18 cellular contexts compared by ENCODE assay signal in genomic region chr1:167503626-167504458, GRCh38. TPM values are rescaled to one million over a fixed set of nuclear protein-coding genes. Genes with fewer than 3 reads are reported as not detected.
DNase-seq lines count a peak whose midpoint lies in the region; ATAC-seq and TF ChIP-seq lines count a peak whose summit lies in the region.
"Had no signal": no experiment of that assay in that cellular context is flagged by ENCODE, and none has a peak within 500 bp of the region (broad histone marks: within the 10 kb centered on the region; RNA-seq: fewer than 3 reads in every experiment).

No MANE protein-coding gene starts in this region.

- H3K4me1 Mint-ChIP-seq in CD4-positive, CD25-positive, alpha-beta regulatory T cell: peaks cover 43 to 100% (median 81%) of the 10 kb centered on the region in 4 donors
- peaks cover 94% of the 10 kb centered on the region for H3K4me1 Mint-ChIP-seq in CD8-positive, alpha-beta T cell (ENCODE audit: low read depth)
- peaks cover 90% of the 10 kb centered on the region for H3K4me1 Mint-ChIP-seq in activated CD4-positive, alpha-beta memory T cell treated with anti-CD3 and anti-CD28 coated beads, Interleukin-2, amount 10 ng/mL, durations not matched to agents 7 days and 5 days
- H3K4me1 Mint-ChIP-seq in glutamatergic neuron (ENCODE audit: low read depth, unreplicated experiment): peaks cover 27% of the 10 kb centered on the region

- POLR2A ChIA-PET in CD8-positive, alpha-beta T cell (lab: Charles Lee): interaction anchor here (2.0 kb wide), 1 partner anchor 27 kb away, joined by 5 read pairs; no protein-coding TSS in a partner anchor
- POLR2A ChIA-PET in activated CD4-positive, alpha-beta memory T cell treated with anti-CD3 and anti-CD28 coated beads, Interleukin-2, amount 10 ng/mL, durations not matched to agents 7 days and 5 days (lab: Charles Lee): interaction anchor here (1.2 to 3.1 kb wide), 4 partner anchors 8 to 56 kb away, joined by 3 to 22 read pairs (median 11); partner anchors contain the start of gene CD247

- H3K27ac Mint-ChIP-seq in CD4-positive, CD25-positive, alpha-beta regulatory T cell: peak overlapping the region; percentile 86 to 95 (median 86)
- peak overlapping the region; percentile 86 for H3K27ac Mint-ChIP-seq in CD8-positive, alpha-beta T cell
- peak overlapping the region; percentile 86 for H3K27ac Mint-ChIP-seq in activated CD4-positive, alpha-beta memory T cell treated with anti-CD3 and anti-CD28 coated beads, Interleukin-2, amount 10 ng/mL, durations not matched to agents 7 days and 5 days
- H3K27ac Mint-ChIP-seq in glutamatergic neuron (ENCODE audit: unreplicated experiment): peak overlapping the region; percentile 55

- H3K27me3 Mint-ChIP-seq in CD4-positive, CD25-positive, alpha-beta regulatory T cell: no peaks in the 10 kb centered on the region
- no peaks in the 10 kb centered on the region for H3K27me3 Mint-ChIP-seq in CD8-positive, alpha-beta T cell (ENCODE audit: low read depth)
- H3K27me3 Mint-ChIP-seq in activated CD4-positive, alpha-beta memory T cell treated with anti-CD3 and anti-CD28 coated beads, Interleukin-2, amount 10 ng/mL, durations not matched to agents 7 days and 5 days: no peaks in the 10 kb centered on the region
- H3K27me3 Mint-ChIP-seq in glutamatergic neuron (ENCODE audit: unreplicated experiment): peaks cover 2% of the 10 kb centered on the region

- no peak for ATAC-seq in CD4-positive, CD25-positive, alpha-beta regulatory T cell (ENCODE audit: low read depth in 2 of 2)
- no peak for ATAC-seq in CD8-positive, alpha-beta T cell
- no peak for ATAC-seq in GM21447 (IDR thresholded peaks at IDR 0.05; ENCODE audit: unreplicated experiment)
- ATAC-seq: left colon had no signal

- TF ChIP-seq CTCF in CD8-positive, alpha-beta T cell (IDR thresholded peaks at IDR 0.05): no peak
- no peak for TF ChIP-seq CTCF in glutamatergic neuron (IDR thresholded peaks at IDR 0.05; ENCODE audit: partially characterized antibody, unreplicated experiment)

- H3K27me3 ChIP-seq in CD4-positive, CD25-positive, alpha-beta regulatory T cell (ENCODE audit: control insufficient read depth, insufficient read depth, low read length): no peaks in the 10 kb centered on the region
- no peaks in the 10 kb centered on the region for H3K27me3 ChIP-seq in CD8-positive, alpha-beta T cell (ENCODE audit: insufficient read depth, low read length)
- H3K27me3 ChIP-seq: ovary, tibial artery had no signal

- H3K9me3 Mint-ChIP-seq in CD4-positive, CD25-positive, alpha-beta regulatory T cell: no peaks in the 10 kb centered on the region
- no peaks in the 10 kb centered on the region for H3K9me3 Mint-ChIP-seq in CD8-positive, alpha-beta T cell
- no peaks in the 10 kb centered on the region for H3K9me3 Mint-ChIP-seq in activated CD4-positive, alpha-beta memory T cell treated with anti-CD3 and anti-CD28 coated beads, Interleukin-2, amount 10 ng/mL, durations not matched to agents 7 days and 5 days
- H3K9me3 Mint-ChIP-seq in glutamatergic neuron (ENCODE audit: unreplicated experiment): peaks cover 2% of the 10 kb centered on the region

- DNase-seq in CD4-positive, CD25-positive, alpha-beta regulatory T cell: no peak
- peak in 2 of 7 experiments; percentile 9 to 38 for DNase-seq in CD8-positive, alpha-beta T cell
- DNase-seq in activated CD4-positive, alpha-beta memory T cell treated with anti-CD3 and anti-CD28 coated beads, Interleukin-2, amount 10 ng/mL, durations not matched to agents 7 days and 5 days: peak; percentile 14
- DNase-seq in glutamatergic neuron (no peak), NCI-H774 (lab: John Stamatoyannopoulos, UW) (no peak), activated gamma-delta T cell treated with Interleukin-2 at 50 U/mL for 16 hours (no peak), SIG-M5 (lab: John Stamatoyannopoulos, UW) (no peak)
- DNase-seq: AML-193; aorta; GM23248; left colon; NCI-H146; NCI-H446; ovary; stimulated activated CD4-positive, alpha-beta T cell treated with anti-CD3 and anti-CD28 coated beads, Interleukin-4, amount 100 ng/mL, for 1 hour; tibial artery had no signal

- CTCF ChIA-PET in CD8-positive, alpha-beta T cell (lab: Charles Lee): interaction anchor here (2.3 kb wide), 1 partner anchor 30 kb away, joined by 6 read pairs; no protein-coding TSS in a partner anchor
- CTCF ChIA-PET in activated CD4-positive, alpha-beta memory T cell treated with anti-CD3 and anti-CD28 coated beads, Interleukin-2, amount 10 ng/mL, durations not matched to agents 7 days and 5 days (lab: Charles Lee): interaction anchor here (0.9 kb wide), 1 partner anchor 15 kb away, joined by 3 read pairs; no protein-coding TSS in a partner anchor

- peaks cover 57% of the 10 kb centered on the region for H3K36me3 ChIP-seq in CD4-positive, CD25-positive, alpha-beta regulatory T cell (ENCODE audit: control insufficient read depth, insufficient read depth, low read length)
- peaks cover 31% of the 10 kb centered on the region for H3K36me3 ChIP-seq in CD8-positive, alpha-beta T cell (ENCODE audit: insufficient read depth, low read length)
- H3K36me3 ChIP-seq: ovary, tibial artery had no signal

- peak overlapping the region; percentile 81 for H3K27ac ChIP-seq in CD4-positive, CD25-positive, alpha-beta regulatory T cell (ENCODE audit: insufficient read depth, low read length, poor library complexity, severe bottlenecking)
- H3K27ac ChIP-seq in CD8-positive, alpha-beta T cell (ENCODE audit: low read depth, low read length): no peak overlapping the region
- H3K27ac ChIP-seq: GM23248, ovary, tibial artery had no signal

- H3K4me3 ChIP-seq in CD4-positive, CD25-positive, alpha-beta regulatory T cell (ENCODE audit: low read depth, low read length): peak overlapping the region; percentile 59
- H3K4me3 ChIP-seq in CD8-positive, alpha-beta T cell (ENCODE audit: low read depth, low read length): no peak overlapping the region
- H3K4me3 ChIP-seq: GM23248, ovary, tibial artery had no signal

- peaks cover 49% of the 10 kb centered on the region for H3K36me3 Mint-ChIP-seq in CD4-positive, CD25-positive, alpha-beta regulatory T cell
- H3K36me3 Mint-ChIP-seq in CD8-positive, alpha-beta T cell: peaks cover 87% of the 10 kb centered on the region
- peaks cover 80% of the 10 kb centered on the region for H3K36me3 Mint-ChIP-seq in activated CD4-positive, alpha-beta memory T cell treated with anti-CD3 and anti-CD28 coated beads, Interleukin-2, amount 10 ng/mL, durations not matched to agents 7 days and 5 days (ENCODE audit: low read depth)
- H3K36me3 Mint-ChIP-seq in glutamatergic neuron (ENCODE audit: unreplicated experiment): no peaks in the 10 kb centered on the region

- H3K4me1 ChIP-seq in CD4-positive, CD25-positive, alpha-beta regulatory T cell (ENCODE audit: control insufficient read depth, insufficient read depth, low read length, poor library complexity, severe bottlenecking): peaks cover 96% of the 10 kb centered on the region
- H3K4me1 ChIP-seq in CD8-positive, alpha-beta T cell (ENCODE audit: insufficient read depth, low read length): peaks cover 86% of the 10 kb centered on the region
- H3K4me1 ChIP-seq: tibial artery had no signal

- H3K4me3 Mint-ChIP-seq in CD4-positive, CD25-positive, alpha-beta regulatory T cell: peak overlapping the region; percentile 70 to 87 (median 84)
- H3K4me3 Mint-ChIP-seq in CD8-positive, alpha-beta T cell: peak overlapping the region; percentile 13
- no peak overlapping the region for H3K4me3 Mint-ChIP-seq in activated CD4-positive, alpha-beta memory T cell treated with anti-CD3 and anti-CD28 coated beads, Interleukin-2, amount 10 ng/mL, durations not matched to agents 7 days and 5 days
- H3K4me3 Mint-ChIP-seq in glutamatergic neuron (ENCODE audit: unreplicated experiment): no peak overlapping the region

- no peaks in the 10 kb centered on the region for H3K9me3 ChIP-seq in CD4-positive, CD25-positive, alpha-beta regulatory T cell (ENCODE audit: control insufficient read depth in 2 of 2, low read length in 2 of 2)
- H3K9me3 ChIP-seq in CD8-positive, alpha-beta T cell (ENCODE audit: low read length): no peaks in the 10 kb centered on the region
- H3K9me3 ChIP-seq: ovary, tibial artery had no signal

- intact Hi-C loops in CD8-positive, alpha-beta T cell (cut with DNase I, micrococcal nuclease): no loop called here

RNA-seq across cellular contexts. Expression of gene CD247, which starts 14.5 kb away (rescaled TPM):
- 410 TPM for total RNA-seq in CD4-positive, CD25-positive, alpha-beta regulatory T cell
- polyA plus RNA-seq in CD4-positive, CD25-positive, alpha-beta regulatory T cell: 100 to 1,000 TPM; 412 to 718 (median 486) TPM
- total RNA-seq in CD8-positive, alpha-beta T cell: 100 to 1,000 TPM; 327 to 331 TPM
- total RNA-seq in activated CD4-positive, alpha-beta memory T cell treated with anti-CD3 and anti-CD28 coated beads, Interleukin-2, amount 10 ng/mL, durations not matched to agents 7 days and 5 days: 100 to 1,000 TPM; 239 to 242 TPM
- total RNA-seq in glutamatergic neuron (ENCODE audit: unreplicated experiment): not detected
- total RNA-seq: GM23248, MCF 10A had no signal
- polyA plus RNA-seq: GM23248 had no signal

RNA-seq across cellular contexts. Expression of gene CREG1, which starts 49.7 kb away (rescaled TPM):
- total RNA-seq in CD4-positive, CD25-positive, alpha-beta regulatory T cell: 6.7 TPM
- 10 to 100 TPM; 16.8 to 29.7 (median 22.1) TPM for polyA plus RNA-seq in CD4-positive, CD25-positive, alpha-beta regulatory T cell
- 1 to 10 TPM; 9.3 to 9.8 TPM for total RNA-seq in CD8-positive, alpha-beta T cell
- 10 to 100 TPM; 19.5 TPM for total RNA-seq in activated CD4-positive, alpha-beta memory T cell treated with anti-CD3 and anti-CD28 coated beads, Interleukin-2, amount 10 ng/mL, durations not matched to agents 7 days and 5 days
- total RNA-seq in glutamatergic neuron (ENCODE audit: unreplicated experiment): 2.5 TPM

Comparison
In these comparisons a context has a peak if more than half of its experiments do, and no peak if none do; other contexts are left out.
1. H3K4me3 Mint-ChIP-seq: peak in CD4-positive, CD25-positive, alpha-beta regulatory T cell (4 of 4) and CD8-positive, alpha-beta T cell (single experiment); none in activated CD4-positive, alpha-beta memory T cell treated with anti-CD3 and anti-CD28 coated beads, Interleukin-2, amount 10 ng/mL, durations not matched to agents 7 days and 5 days (single experiment) and glutamatergic neuron (single experiment).
2. RNA of gene CD247, which starts 14.5 kb away (total RNA-seq): 410 TPM in CD4-positive, CD25-positive, alpha-beta regulatory T cell (single experiment), 327 to 331 TPM in CD8-positive, alpha-beta T cell and 239 to 242 TPM in activated CD4-positive, alpha-beta memory T cell treated with anti-CD3 and anti-CD28 coated beads, Interleukin-2, amount 10 ng/mL, durations not matched to agents 7 days and 5 days; not detected in glutamatergic neuron (single experiment); every median in the first group is over 100 times any median in the second.
3. Peak in every context shown above with its lines, with median percentiles within 50 percentile points of each other: H3K27ac Mint-ChIP-seq.